Comparison of ENCODE assay signal across 11 cellular contexts in the genomic region with DNA sequence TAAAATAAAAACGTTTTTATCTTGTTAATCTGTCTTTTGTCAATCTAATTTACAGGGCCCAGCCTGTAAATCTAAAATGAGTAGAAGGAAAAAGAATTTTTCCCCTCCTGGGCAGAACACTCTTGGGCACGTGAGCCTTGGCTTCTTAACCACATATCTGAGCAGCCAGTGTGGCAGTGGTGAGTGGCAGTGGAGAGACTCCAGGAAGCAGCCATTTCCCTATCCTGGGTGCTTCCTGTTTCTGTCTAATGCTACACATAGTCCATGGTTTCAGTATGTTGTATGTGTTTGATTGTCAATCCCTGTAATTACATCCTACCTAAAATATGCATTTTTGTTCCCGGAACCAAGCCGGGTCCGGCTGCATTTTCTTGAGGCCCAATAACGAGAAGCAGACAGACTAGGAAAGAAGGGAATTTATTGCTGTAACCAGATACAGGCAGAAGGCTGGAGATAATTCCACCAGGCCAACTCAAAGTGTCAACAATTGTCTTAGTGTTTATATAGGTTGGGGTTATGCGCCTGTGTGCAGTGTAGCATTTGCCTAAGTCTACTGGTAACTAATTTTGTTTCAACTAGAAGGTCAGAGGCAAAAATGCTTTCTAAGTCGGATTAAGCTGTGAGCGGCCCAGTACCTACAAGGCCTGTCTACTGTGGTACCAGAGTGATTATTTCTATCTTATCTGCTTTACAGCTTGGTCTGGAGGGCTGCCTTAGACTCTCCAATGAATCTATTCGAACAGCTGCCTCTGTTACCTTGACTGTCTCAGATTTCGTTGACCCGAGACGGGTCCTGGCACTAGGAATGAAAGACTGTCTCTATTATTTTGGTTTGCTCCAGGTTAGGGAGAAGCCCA.
DNase-seq lines count a peak whose midpoint lies in the region; ATAC-seq and TF ChIP-seq lines count a peak whose summit lies in the region.
"Had no signal": no experiment of that assay in that cellular context is flagged by ENCODE, and none has a peak within 500 bp of the region (broad histone marks: within the 10 kb centered on the region; RNA-seq: fewer than 3 reads in every experiment).

No MANE protein-coding gene starts in this region.

- H3K79me2 ChIP-seq in SK-N-SH (ENCODE audit: insufficient read depth) = no peaks in the 10 kb centered on the region

- no peak overlapping the region for H3K4me3 Mint-ChIP-seq in activated T-cell treated with anti-CD3 and anti-CD28 coated beads, Interleukin-2, amount 50 U/mL, for 72 hours
- H3K4me3 Mint-ChIP-seq in activated T-cell treated with anti-CD3 and anti-CD28 coated beads, Interleukin-2, amount 50 U/mL, for 4 hours = no peak overlapping the region
- peak overlapping the region; percentile 61 to 65 for H3K4me3 Mint-ChIP-seq in stimulated activated naive B cell treated with anti-CD40 and anti-IgM and Interleukin-4, amounts not matched to agents 10 μg/mL and 1 μg/mL and 100 μg/mL, for 72 hours
- H3K4me3 Mint-ChIP-seq: brain had no signal

- peaks cover 13 to 21% of the 10 kb centered on the region in 2 donors for H3K36me3 Mint-ChIP-seq in activated T-cell treated with anti-CD3 and anti-CD28 coated beads, Interleukin-2, amount 50 U/mL, for 72 hours (ENCODE audit: insufficient read depth in 2 of 2)
- H3K36me3 Mint-ChIP-seq in activated T-cell treated with anti-CD3 and anti-CD28 coated beads, Interleukin-2, amount 50 U/mL, for 4 hours (ENCODE audit: insufficient read depth) = no peaks in the 10 kb centered on the region
- H3K36me3 Mint-ChIP-seq in stimulated activated naive B cell treated with anti-CD40 and anti-IgM and Interleukin-4, amounts not matched to agents 10 μg/mL and 1 μg/mL and 100 μg/mL, for 72 hours = peaks cover 19 to 47% of the 10 kb centered on the region in 2 donors
- H3K36me3 Mint-ChIP-seq: brain had no signal

- H4K20me1 ChIP-seq in SK-N-SH (ENCODE audit: insufficient read depth) = no peaks in the 10 kb centered on the region

- H3K36me3 ChIP-seq in Peyer's patch (no peaks in the 10 kb centered on the region), SK-N-SH (replicated peaks in 1 of 2; ENCODE audit: control insufficient read depth in 1 of 2, insufficient read depth in 2 of 2, low read length in 1 of 2) (no peaks in the 10 kb centered on the region)

- no peak for DNase-seq in activated T-cell treated with anti-CD3 and anti-CD28 coated beads, Interleukin-2, amount 50 U/mL, for 72 hours
- DNase-seq in activated T-cell treated with anti-CD3 and anti-CD28 coated beads, Interleukin-2, amount 50 U/mL, for 4 hours = no peak
- peak in 2 of 3 donors; percentile 55 to 64 for DNase-seq in Peyer's patch
- DNase-seq in left cardiac atrium = no peak
- no peak for DNase-seq in stimulated activated naive B cell treated with anti-CD40 and anti-IgM and Interleukin-4, amounts not matched to agents 10 μg/mL and 1 μg/mL and 100 μg/mL, for 72 hours
- no peak for DNase-seq in SK-N-SH
- DNase-seq in SW480 (ENCODE audit: low spot score) = no peak
- DNase-seq in SHP77 treated with DMSO at 0.1 percent for 48 hours (lab: John Stamatoyannopoulos, UW) = no peak
- DNase-seq: Calu3, NCI-H1092 treated with DMSO at 0.1 percent for 48 hours had no signal

- no peak overlapping the region for H3K4me3 ChIP-seq in Peyer's patch
- H3K4me3 ChIP-seq in SK-N-SH (ENCODE audit: low read depth in 2 of 2, low read length in 1 of 2) = no peak overlapping the region

- no peak for TF ChIP-seq EP300 in SK-N-SH (IDR thresholded peaks at IDR 0.05; ENCODE audit: borderline replicate concordance in 1 of 2, low read depth in 1 of 2, low read length in 1 of 2)

- CTCF ChIA-PET in SK-N-SH (lab: Yijun Ruan, JAX) = no interaction called here

- no peaks in the 10 kb centered on the region for H3F3A ChIP-seq in SK-N-SH (replicated peaks; ENCODE audit: insufficient read depth)

- 80% methylated on average over 11 of the region's 13 CpGs for WGBS in SK-N-SH (ENCODE audit: low lambda C conversion rate)

- H3K27ac ChIP-seq in Peyer's patch (peak overlapping the region in 1 of 4 donors; percentile 70), SK-N-SH (ENCODE audit: low read depth in 2 of 2, low read length in 1 of 2) (no peak overlapping the region)

- intact Hi-C loops in left cardiac atrium (cut with DNase I) = no loop called here

- no peak for ATAC-seq in activated T-cell treated with anti-CD3 and anti-CD28 coated beads, Interleukin-2, amount 50 U/mL, for 72 hours (replicated peaks in 1 of 2)
- ATAC-seq in activated T-cell treated with anti-CD3 and anti-CD28 coated beads, Interleukin-2, amount 50 U/mL, for 4 hours = no peak
- peak; percentile 28 to 73 for ATAC-seq in left cardiac atrium
- ATAC-seq in stimulated activated naive B cell treated with anti-CD40 and anti-IgM and Interleukin-4, amounts not matched to agents 10 μg/mL and 1 μg/mL and 100 μg/mL, for 72 hours (replicated peaks) = peak; percentile 35 to 55

- POLR2A ChIA-PET in SK-N-SH (lab: Yijun Ruan, JAX) = no interaction called here

- H3K9me3 ChIP-seq in Peyer's patch (no peaks in the 10 kb centered on the region), SK-N-SH (no peaks in the 10 kb centered on the region)

- no peak for TF ChIP-seq RAD21 in SK-N-SH (IDR thresholded peaks at IDR 0.05; ENCODE audit: low read length)

- peaks cover 21% of the 10 kb centered on the region for H3K4me1 Mint-ChIP-seq in activated T-cell treated with anti-CD3 and anti-CD28 coated beads, Interleukin-2, amount 50 U/mL, for 72 hours (ENCODE audit: low read depth)
- peaks cover 36% of the 10 kb centered on the region for H3K4me1 Mint-ChIP-seq in activated T-cell treated with anti-CD3 and anti-CD28 coated beads, Interleukin-2, amount 50 U/mL, for 4 hours (ENCODE audit: low read depth)
- peaks cover 59 to 79% of the 10 kb centered on the region in 2 donors for H3K4me1 Mint-ChIP-seq in stimulated activated naive B cell treated with anti-CD40 and anti-IgM and Interleukin-4, amounts not matched to agents 10 μg/mL and 1 μg/mL and 100 μg/mL, for 72 hours
- H3K4me1 Mint-ChIP-seq: brain had no signal

- H3K4me2 ChIP-seq in SK-N-SH = no peak overlapping the region

- TF ChIP-seq POLR2A in Peyer's patch (IDR thresholded peaks at IDR 0.05) = no peak

- H3K4me1 ChIP-seq in Peyer's patch (peaks cover 0 to 9% (median 2%) of the 10 kb centered on the region in 4 donors), SK-N-SH (ENCODE audit: control insufficient read depth in 1 of 2, insufficient read depth in 2 of 2, low read depth in 1 of 2, low read length in 1 of 2) (peaks cover 0 to 8% of the 10 kb centered on the region in 2 experiments; a peak in 1 of 4 replicates)

- H3K9me2 ChIP-seq in SK-N-SH = no peaks in the 10 kb centered on the region

- H3K27me3 ChIP-seq in Peyer's patch (no peaks in the 10 kb centered on the region), SK-N-SH (ENCODE audit: insufficient read depth) (no peaks in the 10 kb centered on the region)

- H3K9me3 Mint-ChIP-seq in activated T-cell treated with anti-CD3 and anti-CD28 coated beads, Interleukin-2, amount 50 U/mL, for 72 hours = peaks cover 6% of the 10 kb centered on the region in 2 donors
- H3K9me3 Mint-ChIP-seq in activated T-cell treated with anti-CD3 and anti-CD28 coated beads, Interleukin-2, amount 50 U/mL, for 4 hours = no peaks in the 10 kb centered on the region
- H3K9me3 Mint-ChIP-seq in stimulated activated naive B cell treated with anti-CD40 and anti-IgM and Interleukin-4, amounts not matched to agents 10 μg/mL and 1 μg/mL and 100 μg/mL, for 72 hours = peaks cover 4 to 14% of the 10 kb centered on the region in 2 donors

- TF ChIP-seq CTCF in Peyer's patch (IDR thresholded peaks at IDR 0.05) = no peak
- no peak for TF ChIP-seq CTCF in SK-N-SH (IDR thresholded peaks at IDR 0.05)

- no peak overlapping the region for H3K9ac ChIP-seq in SK-N-SH

- H3K27ac Mint-ChIP-seq in activated T-cell treated with anti-CD3 and anti-CD28 coated beads, Interleukin-2, amount 50 U/mL, for 72 hours = peak overlapping the region; percentile 75
- H3K27ac Mint-ChIP-seq in stimulated activated naive B cell treated with anti-CD40 and anti-IgM and Interleukin-4, amounts not matched to agents 10 μg/mL and 1 μg/mL and 100 μg/mL, for 72 hours = peak overlapping the region; percentile 96

- H3K27me3 Mint-ChIP-seq in activated T-cell treated with anti-CD3 and anti-CD28 coated beads, Interleukin-2, amount 50 U/mL, for 72 hours (ENCODE audit: low read depth) = no peaks in the 10 kb centered on the region
- H3K27me3 Mint-ChIP-seq in activated T-cell treated with anti-CD3 and anti-CD28 coated beads, Interleukin-2, amount 50 U/mL, for 4 hours (ENCODE audit: low read depth) = no peaks in the 10 kb centered on the region
- no peaks in the 10 kb centered on the region for H3K27me3 Mint-ChIP-seq in stimulated activated naive B cell treated with anti-CD40 and anti-IgM and Interleukin-4, amounts not matched to agents 10 μg/mL and 1 μg/mL and 100 μg/mL, for 72 hours

- no peak overlapping the region for H2AFZ ChIP-seq in SK-N-SH (ENCODE audit: low read depth)

TF ChIP-seq in SK-N-SH, 30 proteins besides CTCF, POLR2A, EP300 and RAD21:
- TF ChIP-seq, protein P1, sequence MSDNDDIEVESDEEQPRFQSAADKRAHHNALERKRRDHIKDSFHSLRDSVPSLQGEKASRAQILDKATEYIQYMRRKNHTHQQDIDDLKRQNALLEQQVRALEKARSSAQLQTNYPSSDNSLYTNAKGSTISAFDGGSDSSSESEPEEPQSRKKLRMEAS (IDR thresholded peaks at IDR 0.05; ENCODE audit: low read depth) = no peak
- TF ChIP-seq FOSL2 (IDR thresholded peaks at IDR 0.05; ENCODE audit: borderline replicate concordance, low read depth) (no peak), MXI1 (IDR thresholded peaks at IDR 0.05; ENCODE audit: low read depth, low read length) (no peak), USF2 (IDR thresholded peaks at IDR 0.05; ENCODE audit: borderline replicate concordance, low read depth, low read length) (no peak), USF1 (IDR thresholded peaks at IDR 0.05; ENCODE audit: borderline replicate concordance, low read depth) (no peak)

Comparison
In these comparisons a context has a peak if more than half of its experiments do, and no peak if none do; other contexts are left out.
1. ATAC-seq: peak in left cardiac atrium (2 of 2) and stimulated activated naive B cell treated with anti-CD40 and anti-IgM and Interleukin-4, amounts not matched to agents 10 μg/mL and 1 μg/mL and 100 μg/mL, for 72 hours (2 of 2); none in activated T-cell treated with anti-CD3 and anti-CD28 coated beads, Interleukin-2, amount 50 U/mL, for 72 hours (0 of 2) and activated T-cell treated with anti-CD3 and anti-CD28 coated beads, Interleukin-2, amount 50 U/mL, for 4 hours (0 of 2).
2. DNase-seq: peak in Peyer's patch (2 of 3); none in activated T-cell treated with anti-CD3 and anti-CD28 coated beads, Interleukin-2, amount 50 U/mL, for 72 hours (0 of 2), activated T-cell treated with anti-CD3 and anti-CD28 coated beads, Interleukin-2, amount 50 U/mL, for 4 hours (single experiment), left cardiac atrium (single experiment), stimulated activated naive B cell treated with anti-CD40 and anti-IgM and Interleukin-4, amounts not matched to agents 10 μg/mL and 1 μg/mL and 100 μg/mL, for 72 hours (single experiment), SK-N-SH (single experiment), SW480 (single experiment) and SHP77 treated with DMSO at 0.1 percent for 48 hours (single experiment).
3. H3K4me3 Mint-ChIP-seq: peak in stimulated activated naive B cell treated with anti-CD40 and anti-IgM and Interleukin-4, amounts not matched to agents 10 μg/mL and 1 μg/mL and 100 μg/mL, for 72 hours (2 of 2); none in activated T-cell treated with anti-CD3 and anti-CD28 coated beads, Interleukin-2, amount 50 U/mL, for 72 hours (0 of 2) and activated T-cell treated with anti-CD3 and anti-CD28 coated beads, Interleukin-2, amount 50 U/mL, for 4 hours (single experiment).